In genomic region chr15:85312925-85313324, GRCh38 we compare ENCODE assay signal across 8 cellular contexts.
DNase-seq lines count a peak whose midpoint lies in the region; ATAC-seq and TF ChIP-seq lines count a peak whose summit lies in the region.

No MANE protein-coding gene starts in this region.

- no peaks in the 10 kb centered on the region for H3K36me3 ChIP-seq in cardiac muscle cell
- no peaks in the 10 kb centered on the region for H3K36me3 ChIP-seq in right atrium auricular region

- DNase-seq in cardiac muscle cell (ENCODE audit: low read depth in 1 of 2, low spot score in 1 of 2) (peak in 1 of 2 donors; percentile 75), right atrium auricular region (ENCODE audit: low spot score) (no peak), astrocyte of the spinal cord (ENCODE audit: low read depth, low spot score) (peak; percentile 92), type B pancreatic cell (ENCODE audit: extremely low spot score, unreplicated experiment) (no peak), NCI-H2081 treated with DMSO at 0.1 percent for 48 hours (lab: John Stamatoyannopoulos, UW) (no peak), T-cell (no peak), dermis blood vessel endothelial cell (no peak)

- in situ Hi-C loops in astrocyte of the spinal cord (cut with HindIII; ENCODE audit: low sequenced_read_pairs), result no loop called here

- no peaks in the 10 kb centered on the region for H3K36me3 Mint-ChIP-seq in type B pancreatic cell
- no peaks in the 10 kb centered on the region for H3K36me3 Mint-ChIP-seq in T-cell

- CTCF ChIA-PET in T-cell (lab: Charles Lee), result interaction anchor here in 1 of 2 donors (1.5 kb wide), 1 partner anchor 10 kb away, joined by 3 read pairs; no protein-coding TSS in a partner anchor

- peak; percentile 9 for ATAC-seq in HG03108 (IDR thresholded peaks at IDR 0.05; ENCODE audit: unreplicated experiment)
- ATAC-seq in T-cell (replicated peaks in 1 of 4), result no peak

- no peaks in the 10 kb centered on the region for H3K27me3 Mint-ChIP-seq in type B pancreatic cell
- H3K27me3 Mint-ChIP-seq in T-cell, result no peaks in the 10 kb centered on the region

- TF ChIP-seq CTCF in cardiac muscle cell (IDR thresholded peaks at IDR 0.05; ENCODE audit: low read depth, low read length) (peak; percentile 48), right atrium auricular region (IDR thresholded peaks at IDR 0.05) (no peak), astrocyte of the spinal cord (IDR thresholded peaks at IDR 0.05; ENCODE audit: low read depth, low read length) (peak; percentile 45), type B pancreatic cell (conservative IDR thresholded peaks at IDR 0.05) (peak; percentile 26)

- H3K9me3 Mint-ChIP-seq in type B pancreatic cell, result no peaks in the 10 kb centered on the region
- no peaks in the 10 kb centered on the region for H3K9me3 Mint-ChIP-seq in T-cell

- H3K4me1 ChIP-seq in cardiac muscle cell (ENCODE audit: low read depth), result peaks cover 14% of the 10 kb centered on the region
- no peaks in the 10 kb centered on the region for H3K4me1 ChIP-seq in right atrium auricular region

- H3K27me3 ChIP-seq in cardiac muscle cell, result no peaks in the 10 kb centered on the region
- no peaks in the 10 kb centered on the region for H3K27me3 ChIP-seq in right atrium auricular region

- H3K4me3 ChIP-seq in cardiac muscle cell, result no peak overlapping the region
- H3K4me3 ChIP-seq in right atrium auricular region, result no peak overlapping the region
- H3K4me3 ChIP-seq in astrocyte of the spinal cord (ENCODE audit: low read depth, low read length), result no peak overlapping the region

- POLR2A ChIA-PET in T-cell (lab: Charles Lee), result no interaction called here

- H3K4me1 Mint-ChIP-seq in type B pancreatic cell (ENCODE audit: unreplicated experiment) (peaks cover 16% of the 10 kb centered on the region), T-cell (peaks cover 50 to 62% (median 52%) of the 10 kb centered on the region in 3 donors)

- H3K27ac ChIP-seq in cardiac muscle cell, result no peak overlapping the region
- H3K27ac ChIP-seq in right atrium auricular region, result no peak overlapping the region

- H3K9me3 ChIP-seq in cardiac muscle cell (ENCODE audit: low read depth) (no peaks in the 10 kb centered on the region), right atrium auricular region (peaks cover 0 to 4% of the 10 kb centered on the region in 2 donors)

- H3K27ac Mint-ChIP-seq in type B pancreatic cell (no peak overlapping the region), T-cell (no peak overlapping the region)

- no peak overlapping the region for H3K4me3 Mint-ChIP-seq in type B pancreatic cell
- no peak overlapping the region for H3K4me3 Mint-ChIP-seq in T-cell

Comparison
In these comparisons a context has a peak if more than half of its experiments do, and no peak if none do; other contexts are left out.
1. CTCF ChIP-seq: peak in cardiac muscle cell (single experiment), astrocyte of the spinal cord (single experiment) and type B pancreatic cell (single experiment); none in right atrium auricular region (0 of 2).